11 cellular contexts compared by ENCODE assay signal in genomic region chr15:63718590-63719035, GRCh38.
DNase-seq lines count a peak whose midpoint lies in the region; ATAC-seq and TF ChIP-seq lines count a peak whose summit lies in the region.
"Had no signal": no experiment of that assay in that cellular context is flagged by ENCODE, and none has a peak within 500 bp of the region (broad histone marks: within the 10 kb centered on the region; RNA-seq: fewer than 3 reads in every experiment).

No MANE protein-coding gene starts in this region.

- H3K27ac Mint-ChIP-seq in T-cell, result peak overlapping the region; percentile 50 to 53

- H3K9me3 Mint-ChIP-seq in T-cell, result no peaks in the 10 kb centered on the region
- H3K9me3 Mint-ChIP-seq: dendritic cell treated with granulocyte-macrophage colony-stimulating factor and Interleukin-4, amounts not matched to agents 40 ng/mL and 50 ng/mL, for 4 days had no signal

- H3K4me1 ChIP-seq in gastrocnemius medialis, result peaks cover 5 to 22% of the 10 kb centered on the region in 2 donors

- H3K27me3 ChIP-seq in gastrocnemius medialis, result no peaks in the 10 kb centered on the region

- peaks cover 0 to 36% of the 10 kb centered on the region in 2 donors for H3K36me3 ChIP-seq in gastrocnemius medialis

- intact Hi-C loops in gastrocnemius medialis (cut with DNase I; ENCODE audit: low total_unique reads), result no loop called here

- no peaks in the 10 kb centered on the region for H3K27me3 Mint-ChIP-seq in T-cell
- H3K27me3 Mint-ChIP-seq: dendritic cell treated with granulocyte-macrophage colony-stimulating factor and Interleukin-4, amounts not matched to agents 40 ng/mL and 50 ng/mL, for 4 days had no signal

- CTCF ChIA-PET in T-cell (lab: Charles Lee), result interaction anchor here in 1 of 2 donors (0.6 kb wide), 1 partner anchor 1226 kb away, joined by 3 read pairs; no protein-coding TSS in a partner anchor

- H3K4me3 Mint-ChIP-seq in T-cell, result no peak overlapping the region
- H3K4me3 Mint-ChIP-seq: dendritic cell treated with granulocyte-macrophage colony-stimulating factor and Interleukin-4, amounts not matched to agents 40 ng/mL and 50 ng/mL, for 4 days had no signal

- in situ Hi-C loops in gastrocnemius medialis (cut with MboI; ENCODE audit: low sequenced_read_pairs in 4 of 4), result no loop called here

- peak; percentile 39 for DNase-seq in EL
- DNase-seq in T-cell, result no peak
- peak; percentile 21 for DNase-seq in fibroblast of the conjunctiva (ENCODE audit: low read depth)
- DNase-seq in gastrocnemius medialis, result no peak
- no peak for DNase-seq in activated CD4-positive, alpha-beta T cell treated with anti-CD3 and anti-CD28 coated beads, Interleukin-2, amount 50 U/mL, for 48 hours
- DNase-seq in DMS79 (lab: John Stamatoyannopoulos, UW), result no peak
- DNase-seq: H7, NCI-H82 had no signal

- H3K27ac ChIP-seq in gastrocnemius medialis, result peak overlapping the region in 3 of 4 donors; percentile 43 to 75 (median 59)

- H3K36me3 Mint-ChIP-seq in T-cell, result peaks cover 51% of the 10 kb centered on the region

- no peak for TF ChIP-seq CTCF in gastrocnemius medialis (IDR thresholded peaks at IDR 0.05 in 4 of 5, conservative IDR thresholded peaks at IDR 0.05 in 1 of 5)

- ATAC-seq in T-cell (replicated peaks in 1 of 4) (no peak), gastrocnemius medialis (peak; percentile 82 to 88), HG03175 (IDR thresholded peaks at IDR 0.05; ENCODE audit: unreplicated experiment) (no peak), GM21529 (IDR thresholded peaks at IDR 0.05; ENCODE audit: unreplicated experiment) (no peak)

- no peak overlapping the region for H3K4me3 ChIP-seq in gastrocnemius medialis

- no peak for TF ChIP-seq POLR2A in gastrocnemius medialis (IDR thresholded peaks at IDR 0.05)

- POLR2A ChIA-PET in T-cell (lab: Charles Lee), result interaction anchor here (0.6 to 1.1 kb wide), 3 partner anchors 11 to 141 kb away, joined by 3 to 4 read pairs (median 3); no protein-coding TSS in a partner anchor

- H3K9me3 ChIP-seq in gastrocnemius medialis, result no peaks in the 10 kb centered on the region

- H3K4me1 Mint-ChIP-seq in T-cell, result peaks cover 1 to 12% (median 2%) of the 10 kb centered on the region in 3 donors

Comparison
In these comparisons a context has a peak if more than half of its experiments do, and no peak if none do; other contexts are left out.
1. DNase-seq: peak in EL (single experiment) and fibroblast of the conjunctiva (single experiment); none in T-cell (0 of 34), gastrocnemius medialis (0 of 2), activated CD4-positive, alpha-beta T cell treated with anti-CD3 and anti-CD28 coated beads, Interleukin-2, amount 50 U/mL, for 48 hours (0 of 2) and DMS79 (single experiment).
2. ATAC-seq: peak in gastrocnemius medialis (2 of 2); none in T-cell (0 of 4), HG03175 (single experiment) and GM21529 (single experiment).